In the genomic region with DNA sequence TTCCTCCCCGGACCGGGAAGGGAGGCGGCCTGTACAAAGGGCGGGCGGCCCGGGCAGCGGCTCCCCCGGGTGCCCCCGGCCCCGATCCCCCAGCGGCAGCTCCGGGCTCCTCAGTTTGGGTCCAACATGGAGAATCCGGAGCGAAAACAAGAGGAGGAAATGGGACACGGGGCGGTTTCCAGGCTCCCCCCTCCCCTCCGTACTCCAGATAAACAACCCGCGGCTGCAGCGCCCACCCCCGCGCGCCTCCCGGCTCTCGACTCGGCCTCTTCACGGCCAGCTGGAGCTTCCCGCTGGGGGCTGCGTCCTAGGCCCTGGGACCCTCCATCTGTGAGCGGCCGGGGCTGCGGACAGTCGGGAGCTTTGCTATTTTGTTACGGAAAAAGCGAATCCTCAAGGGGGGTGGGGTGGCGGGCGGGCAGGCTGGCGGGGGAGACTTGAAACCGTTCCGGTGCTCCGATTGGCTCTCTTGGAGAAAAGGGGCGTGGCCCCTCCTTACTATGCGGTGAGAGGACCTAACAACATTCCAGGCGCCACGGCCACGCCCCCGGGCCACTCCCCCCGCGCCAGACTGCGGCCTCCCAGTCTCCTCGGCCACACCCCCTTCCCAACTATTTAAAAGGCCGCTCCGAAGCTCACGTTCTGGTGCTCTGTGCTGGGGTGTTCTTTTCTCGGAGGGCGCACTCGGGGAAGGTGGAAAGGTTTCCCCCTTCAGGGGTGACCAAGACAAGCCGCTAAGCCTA, we compare ENCODE assay signal across 8 cellular contexts. TPM values are rescaled to one million over a fixed set of nuclear protein-coding genes. Genes with fewer than 3 reads are reported as not detected.
DNase-seq lines count a peak whose midpoint lies in the region; ATAC-seq and TF ChIP-seq lines count a peak whose summit lies in the region.

A gene with protein sequence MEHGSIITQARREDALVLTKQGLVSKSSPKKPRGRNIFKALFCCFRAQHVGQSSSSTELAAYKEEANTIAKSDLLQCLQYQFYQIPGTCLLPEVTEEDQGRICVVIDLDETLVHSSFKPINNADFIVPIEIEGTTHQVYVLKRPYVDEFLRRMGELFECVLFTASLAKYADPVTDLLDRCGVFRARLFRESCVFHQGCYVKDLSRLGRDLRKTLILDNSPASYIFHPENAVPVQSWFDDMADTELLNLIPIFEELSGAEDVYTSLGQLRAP (minus strand): TSS at position 153 of the 743 bp plus-strand sequence. CDS start 294 bp downstream, outside the sequence.

- peaks cover 7% of the 10 kb centered on the region; the same call in 1 of the 2 replicates for H3K9me3 ChIP-seq in AG04450 (ENCODE audit: control insufficient read depth, insufficient read depth, low read length)

- no peaks in the 10 kb centered on the region for H3K27me3 ChIP-seq in AG04450 (ENCODE audit: control insufficient read depth, insufficient read depth, low read length)

- TF ChIP-seq CTCF in AG04450 (IDR thresholded peaks at IDR 0.05; ENCODE audit: low read depth, low read length): no peak

- ATAC-seq in GM19035 (IDR thresholded peaks at IDR 0.05; ENCODE audit: unreplicated experiment) (peak; percentile 43), HG03442 (IDR thresholded peaks at IDR 0.05; ENCODE audit: unreplicated experiment) (peak; percentile 38)

- peak within 1 kb of the TSS; percentile 97 for H3K4me3 ChIP-seq in AG04450 (ENCODE audit: low read depth, low read length)

- CTCF ChIA-PET in AG04450 (lab: Charles Lee): interaction anchor here (1.4 kb wide), 2 partner anchors 14 to 19 kb away, joined by 3 to 4 read pairs; no protein-coding TSS in a partner anchor

- peak within 1 kb of the TSS; percentile 98 for H3K27ac ChIP-seq in AG04450 (ENCODE audit: low read depth, low read length)
- H3K27ac ChIP-seq in cingulate gyrus (ENCODE audit: low read depth, low read length): peak within 1 kb of the TSS; percentile 99

- POLR2A ChIA-PET in AG04450 (lab: Yijun Ruan, JAX): interaction anchor here (0.6 to 5.7 kb wide), 18 partner anchors 10 to 735 kb away, joined by 3 to 114 read pairs (median 6); a partner anchor contains a TSS

- DNase-seq in AG04450 (ENCODE audit: low read depth, low spot score) (peak; percentile 96), NCI-H526 treated with DMSO at 0.1 percent for 48 hours (lab: John Stamatoyannopoulos, UW) (peak; percentile 93), kidney glomerular epithelial cell (lab: John Stamatoyannopoulos, UW) (peak; percentile 96)
- DNase-seq in activated CD4-positive, alpha-beta T cell treated with anti-CD3 and anti-CD28 coated beads for 48 hours: peak; percentile 95
- peak; percentile 86 to 89 for DNase-seq in stimulated activated CD4-positive, alpha-beta T cell treated with anti-CD3 and anti-CD28 coated beads, Interleukin-15, amount 100 ng/mL, for 48 hours (ENCODE audit: low read depth in 2 of 2)

RNA-seq across cellular contexts. Expression of the gene that starts here (rescaled TPM):
- 292 and 305 TPM in 2 replicates for polyA plus RNA-seq in AG04450 (2011; rRNA removed)
- 367 and 414 TPM in 2 replicates for polyA minus RNA-seq in AG04450 (2011; rRNA and poly(A)+ RNA removed)

Comparison
In these comparisons a context has a peak if more than half of its experiments do, and no peak if none do; other contexts are left out.
1. Peak in every context shown above with its lines: DNase-seq, ATAC-seq, H3K4me3 ChIP-seq and H3K27ac ChIP-seq.